2 cellular contexts compared by ENCODE assay signal in the genomic region with DNA sequence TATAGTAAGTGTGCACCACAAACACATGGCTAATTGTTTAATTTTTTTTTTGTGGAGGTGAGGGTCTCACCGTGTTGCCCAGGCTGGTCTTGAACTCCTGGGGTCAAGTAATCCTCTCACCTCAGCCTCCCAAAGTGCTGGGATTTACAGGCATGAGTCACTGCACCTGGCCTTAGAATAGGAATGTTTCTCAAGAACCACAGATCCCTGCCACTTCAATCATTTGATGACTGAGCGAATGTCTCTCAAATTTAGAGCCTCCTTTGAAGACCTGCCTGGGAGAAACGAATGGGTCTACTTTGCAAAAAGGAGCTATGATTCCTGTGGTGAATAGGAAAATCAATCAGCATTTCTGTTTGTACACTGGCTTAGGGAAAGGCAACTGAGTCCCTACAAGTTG.
TF ChIP-seq lines count a peak whose summit lies in the region.

No MANE protein-coding gene starts in this region.

TF ChIP-seq in HCT116, 20 proteins besides CTCF, POLR2A, EP300 and RAD21:
- TF ChIP-seq POLR2AphosphoS5 (IDR thresholded peaks at IDR 0.05; ENCODE audit: low read depth, low read length) = no peak
- TF ChIP-seq JUND (IDR thresholded peaks at IDR 0.05) = peak; percentile 87
- TF ChIP-seq TCF7L2 (IDR thresholded peaks at IDR 0.05; ENCODE audit: borderline replicate concordance, extremely low read depth, insufficient read depth, insufficient read length) = peak; percentile 34
- TF ChIP-seq CBX3 (IDR thresholded peaks at IDR 0.05; ENCODE audit: low read depth) = peak; percentile 72; the same call in 1 of the 2 replicates
- peak; percentile 54 for TF ChIP-seq SP1 (IDR thresholded peaks at IDR 0.05; ENCODE audit: low read depth)
- TF ChIP-seq, protein P1, sequence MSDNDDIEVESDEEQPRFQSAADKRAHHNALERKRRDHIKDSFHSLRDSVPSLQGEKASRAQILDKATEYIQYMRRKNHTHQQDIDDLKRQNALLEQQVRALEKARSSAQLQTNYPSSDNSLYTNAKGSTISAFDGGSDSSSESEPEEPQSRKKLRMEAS (IDR thresholded peaks at IDR 0.05) = no peak
- no peak for TF ChIP-seq EGR1 (IDR thresholded peaks at IDR 0.05; ENCODE audit: low read depth)
- peak; percentile 74 for TF ChIP-seq CEBPB (IDR thresholded peaks at IDR 0.05; ENCODE audit: low read depth)
- TF ChIP-seq SIN3A (IDR thresholded peaks at IDR 0.05; ENCODE audit: low read depth) = no peak
- peak; percentile 76; the same call in 1 of the 2 replicates for TF ChIP-seq FOSL1 (IDR thresholded peaks at IDR 0.05; ENCODE audit: low read depth)
- TF ChIP-seq, protein P2, sequence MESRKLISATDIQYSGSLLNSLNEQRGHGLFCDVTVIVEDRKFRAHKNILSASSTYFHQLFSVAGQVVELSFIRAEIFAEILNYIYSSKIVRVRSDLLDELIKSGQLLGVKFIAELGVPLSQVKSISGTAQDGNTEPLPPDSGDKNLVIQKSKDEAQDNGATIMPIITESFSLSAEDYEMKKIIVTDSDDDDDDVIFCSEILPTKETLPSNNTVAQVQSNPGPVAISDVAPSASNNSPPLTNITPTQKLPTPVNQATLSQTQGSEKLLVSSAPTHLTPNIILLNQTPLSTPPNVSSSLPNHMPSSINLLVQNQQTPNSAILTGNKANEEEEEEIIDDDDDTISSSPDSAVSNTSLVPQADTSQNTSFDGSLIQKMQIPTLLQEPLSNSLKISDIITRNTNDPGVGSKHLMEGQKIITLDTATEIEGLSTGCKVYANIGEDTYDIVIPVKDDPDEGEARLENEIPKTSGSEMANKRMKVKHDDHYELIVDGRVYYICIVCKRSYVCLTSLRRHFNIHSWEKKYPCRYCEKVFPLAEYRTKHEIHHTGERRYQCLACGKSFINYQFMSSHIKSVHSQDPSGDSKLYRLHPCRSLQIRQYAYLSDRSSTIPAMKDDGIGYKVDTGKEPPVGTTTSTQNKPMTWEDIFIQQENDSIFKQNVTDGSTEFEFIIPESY (IDR thresholded peaks at IDR 0.05; ENCODE audit: extremely low read depth, insufficient replicate concordance, low read length) = no peak
- TF ChIP-seq YY1 (IDR thresholded peaks at IDR 0.05; ENCODE audit: extremely low read depth, insufficient replicate concordance, low read depth, low read length) = no peak
- no peak for TF ChIP-seq EZH2 (IDR thresholded peaks at IDR 0.05)
- no peak for TF ChIP-seq ATF3 (IDR thresholded peaks at IDR 0.05)
TF ChIP-seq in HCT116: peak in this region for 6.

TF ChIP-seq in endothelial cell of umbilical vein, 7 proteins besides CTCF, POLR2A, EP300 and RAD21:
- TF ChIP-seq JUN (IDR thresholded peaks at IDR 0.05; ENCODE audit: borderline replicate concordance, insufficient read depth, insufficient read length, low read depth) = no peak
- no peak for TF ChIP-seq POLR2AphosphoS5 (IDR thresholded peaks at IDR 0.05; ENCODE audit: insufficient read depth, low read depth, low read length)
- TF ChIP-seq GATA2 (IDR thresholded peaks at IDR 0.05; ENCODE audit: insufficient read depth, insufficient read length, low read depth, low read length) = no peak
- TF ChIP-seq FOS (IDR thresholded peaks at IDR 0.05; ENCODE audit: borderline replicate concordance, insufficient read depth, low read length) = no peak
- TF ChIP-seq MYC (IDR thresholded peaks at IDR 0.05; ENCODE audit: low read depth, low read length) = no peak
- TF ChIP-seq EZH2 (IDR thresholded peaks at IDR 0.05; ENCODE audit: borderline replicate concordance, low read depth, low read length, severe bottlenecking) = no peak
